Comparison of ENCODE assay signal across 8 cellular contexts in the genomic region with DNA sequence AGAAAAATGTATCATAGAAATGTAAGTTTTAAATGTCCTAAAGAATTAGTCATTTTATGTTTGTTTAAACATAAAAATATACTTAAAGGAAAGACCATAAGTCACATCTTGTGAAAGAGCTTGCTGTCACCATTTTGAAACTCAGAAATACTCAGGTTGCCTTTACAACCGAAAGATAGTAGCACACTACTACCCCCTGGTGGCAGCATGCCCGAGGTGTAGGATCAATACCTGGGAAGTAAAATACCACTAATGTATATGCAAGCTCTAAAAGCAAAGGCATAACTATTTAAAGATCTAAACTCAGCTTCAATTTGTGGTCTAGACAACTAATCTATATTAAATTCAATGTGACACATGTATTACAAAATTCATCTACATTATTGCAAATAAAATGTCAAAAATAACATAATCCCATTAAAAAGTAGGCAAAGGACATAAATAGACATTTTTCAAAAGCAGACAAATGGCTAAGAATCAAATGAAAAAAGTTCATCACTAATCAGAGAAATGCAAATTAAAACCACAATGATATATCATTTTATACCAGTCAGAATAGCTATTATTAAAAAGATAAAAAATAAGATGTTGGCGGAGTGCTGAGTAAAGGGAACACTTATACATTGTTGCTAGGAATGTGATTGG. TPM values are rescaled to one million over a fixed set of nuclear protein-coding genes. Genes with fewer than 3 reads are reported as not detected.
A peak's percentile ranks its signal among the peaks of the same experiment; 100 is the strongest.
DNase-seq lines count a peak whose midpoint lies in the region; ATAC-seq and TF ChIP-seq lines count a peak whose summit lies in the region.

No MANE protein-coding gene starts in this region.

- no peak overlapping the region for H3K4me2 ChIP-seq in mesenchymal stem cell (ENCODE audit: low read length, poor library complexity, severe bottlenecking)

- no peak overlapping the region for H2AK5ac ChIP-seq in mesenchymal stem cell (ENCODE audit: low read length, severe bottlenecking)

- peaks cover 20% of the 10 kb centered on the region for H3K4me1 Mint-ChIP-seq in activated CD4-positive, alpha-beta T cell treated with anti-CD3 and anti-CD28 coated beads, Interleukin-2, amount 10 ng/mL, durations not matched to agents 24 days and 14 days

- no peak overlapping the region for H2BK15ac ChIP-seq in mesenchymal stem cell (ENCODE audit: low read depth, poor library complexity, severe bottlenecking)

- no peak overlapping the region for H3K4me3 ChIP-seq in AG10803 (ENCODE audit: low read length)
- H3K4me3 ChIP-seq in dorsolateral prefrontal cortex = no peak overlapping the region
- no peak overlapping the region for H3K4me3 ChIP-seq in mesenchymal stem cell (ENCODE audit: insufficient read depth in 1 of 2, low read depth in 1 of 2, low read length in 2 of 2)

- peaks cover 2% of the 10 kb centered on the region for H3K36me3 Mint-ChIP-seq in activated CD4-positive, alpha-beta T cell treated with anti-CD3 and anti-CD28 coated beads, Interleukin-2, amount 10 ng/mL, durations not matched to agents 24 days and 14 days (ENCODE audit: low read depth)

- no peak overlapping the region for H4K8ac ChIP-seq in mesenchymal stem cell (ENCODE audit: low read length)

- H2BK120ac ChIP-seq in mesenchymal stem cell (ENCODE audit: low read depth, low read length) = no peak overlapping the region

- no peak overlapping the region for H2BK12ac ChIP-seq in mesenchymal stem cell (ENCODE audit: low read length in 2 of 2)

- peaks cover 12% of the 10 kb centered on the region for H3K27me3 Mint-ChIP-seq in activated CD4-positive, alpha-beta T cell treated with anti-CD3 and anti-CD28 coated beads, Interleukin-2, amount 10 ng/mL, durations not matched to agents 24 days and 14 days

- H2AFZ ChIP-seq in mesenchymal stem cell (ENCODE audit: low read depth, low read length) = no peak overlapping the region

- DNase-seq in AG10803 (ENCODE audit: low read depth) = peak; percentile 65
- peak; percentile 78 for DNase-seq in NCI-H748 (lab: John Stamatoyannopoulos, UW; ENCODE audit: unreplicated experiment)
- peak; percentile 96 for DNase-seq in activated CD4-positive, alpha-beta T cell treated with anti-CD3 and anti-CD28 coated beads, Interleukin-2, amount 10 ng/mL, durations not matched to agents 24 days and 14 days
- DNase-seq in dorsolateral prefrontal cortex = peak in 9 of 10 donors; percentile 14 to 78 (median 58)
- peak; percentile 72 for DNase-seq in mesenchymal stem cell
- DNase-seq in stimulated activated CD8-positive, alpha-beta memory T cell treated with anti-CD3 and anti-CD28 coated beads, Interleukin-4, amount 100 ng/mL, for 1 hour (ENCODE audit: low read depth in 2 of 2, low spot score in 1 of 2) = peak; percentile 75 to 77

- no peaks in the 10 kb centered on the region for H3K79me1 ChIP-seq in mesenchymal stem cell (replicated peaks; ENCODE audit: low read length, poor library complexity, severe bottlenecking)

- H3K27ac Mint-ChIP-seq in activated CD4-positive, alpha-beta T cell treated with anti-CD3 and anti-CD28 coated beads, Interleukin-2, amount 10 ng/mL, durations not matched to agents 24 days and 14 days = no peak overlapping the region

- no peaks in the 10 kb centered on the region for H3K9me3 Mint-ChIP-seq in activated CD4-positive, alpha-beta T cell treated with anti-CD3 and anti-CD28 coated beads, Interleukin-2, amount 10 ng/mL, durations not matched to agents 24 days and 14 days

- peaks cover 2% of the 10 kb centered on the region for H3K4me1 ChIP-seq in mesenchymal stem cell (ENCODE audit: control insufficient read depth, insufficient read depth, low read depth, low read length)

- WGBS in mesenchymal stem cell = 8% methylated on average over 2 of the region's 3 CpGs

- H3K36me3 ChIP-seq in mesenchymal stem cell (ENCODE audit: control insufficient read depth in 1 of 2, insufficient read depth in 2 of 2, low read depth in 1 of 2, low read length in 2 of 2) = no peaks in the 10 kb centered on the region

- peak; percentile 83 for ATAC-seq in GM19025 (IDR thresholded peaks at IDR 0.05; ENCODE audit: low read depth, unreplicated experiment)
- ATAC-seq in HG03460 (IDR thresholded peaks at IDR 0.05; ENCODE audit: unreplicated experiment) = peak; percentile 92

- H3K23ac ChIP-seq in mesenchymal stem cell (ENCODE audit: low read length in 2 of 2) = no peak overlapping the region

- H3K9me3 ChIP-seq in mesenchymal stem cell (ENCODE audit: control insufficient read depth, low read length) = no peaks in the 10 kb centered on the region

- H2BK5ac ChIP-seq in mesenchymal stem cell (ENCODE audit: low read depth, low read length, poor library complexity, severe bottlenecking) = no peak overlapping the region

- H3K9ac ChIP-seq in mesenchymal stem cell (ENCODE audit: low read length) = no peak overlapping the region

- no peak overlapping the region for H4K91ac ChIP-seq in mesenchymal stem cell (ENCODE audit: low read length)

- no peak overlapping the region for H3K18ac ChIP-seq in mesenchymal stem cell (ENCODE audit: low read depth in 1 of 2, low read length in 2 of 2)

- H3K27ac ChIP-seq in dorsolateral prefrontal cortex = no peak overlapping the region
- no peak overlapping the region for H3K27ac ChIP-seq in mesenchymal stem cell (ENCODE audit: low read length, poor library complexity, severe bottlenecking)

- intact Hi-C loops in activated CD4-positive, alpha-beta T cell treated with anti-CD3 and anti-CD28 coated beads, Interleukin-2, amount 10 ng/mL, durations not matched to agents 24 days and 14 days (cut with micrococcal nuclease) = loop anchor here (1.0 to 5.0 kb wide), 4 partner anchors 55 to 125 kb away; partner anchors contain the start of gene CCDC146
- intact Hi-C loops in dorsolateral prefrontal cortex (cut with DNase I) = loop anchor here in 1 of 2 donors (5.0 to 10.0 kb wide), 2 partner anchors 85 to 123 kb away; partner anchors contain the start of gene CCDC146

- H3K14ac ChIP-seq in mesenchymal stem cell (ENCODE audit: low read length in 2 of 2) = no peak overlapping the region

- H3K27me3 ChIP-seq in dorsolateral prefrontal cortex (no peaks in the 10 kb centered on the region), mesenchymal stem cell (ENCODE audit: control insufficient read depth in 1 of 2, insufficient read depth in 1 of 2, low read length in 2 of 2) (no peaks in the 10 kb centered on the region)

- no peak overlapping the region for H3K4ac ChIP-seq in mesenchymal stem cell (ENCODE audit: low read depth in 1 of 2, low read length in 2 of 2)

- TF ChIP-seq CTCF in AG10803 (conservative IDR thresholded peaks at IDR 0.05; ENCODE audit: low read length) (peak; percentile 97), dorsolateral prefrontal cortex (IDR thresholded peaks at IDR 0.05 in 54 of 56, conservative IDR thresholded peaks at IDR 0.05 in 2 of 56; ENCODE audit: low read depth in 1 of 56, partially characterized antibody in 56 of 56) (peak; percentile 57 to 88 (median 77))

- no peak overlapping the region for H3K4me3 Mint-ChIP-seq in activated CD4-positive, alpha-beta T cell treated with anti-CD3 and anti-CD28 coated beads, Interleukin-2, amount 10 ng/mL, durations not matched to agents 24 days and 14 days

RNA-seq across cellular contexts. Expression of gene FGL2, which starts 47.7 kb away (rescaled TPM):
- total RNA-seq in activated CD4-positive, alpha-beta T cell treated with anti-CD3 and anti-CD28 coated beads, Interleukin-2, amount 10 ng/mL, durations not matched to agents 24 days and 14 days = 1.7 and 1.8 TPM in 2 replicates
- total RNA-seq in dorsolateral prefrontal cortex = 10 to 100 TPM in 23 of 120 experiments, 1 to 10 TPM in 97; 1.5 to 21.5 (median 6.4) TPM
- 0.69 TPM for polyA plus RNA-seq in mesenchymal stem cell (2013, experiment 1 of 2)
- polyA plus RNA-seq in mesenchymal stem cell (2013, experiment 2 of 2) = 0.82 TPM
